ENCODE assay signal across 25 cellular contexts in the genomic region with DNA sequence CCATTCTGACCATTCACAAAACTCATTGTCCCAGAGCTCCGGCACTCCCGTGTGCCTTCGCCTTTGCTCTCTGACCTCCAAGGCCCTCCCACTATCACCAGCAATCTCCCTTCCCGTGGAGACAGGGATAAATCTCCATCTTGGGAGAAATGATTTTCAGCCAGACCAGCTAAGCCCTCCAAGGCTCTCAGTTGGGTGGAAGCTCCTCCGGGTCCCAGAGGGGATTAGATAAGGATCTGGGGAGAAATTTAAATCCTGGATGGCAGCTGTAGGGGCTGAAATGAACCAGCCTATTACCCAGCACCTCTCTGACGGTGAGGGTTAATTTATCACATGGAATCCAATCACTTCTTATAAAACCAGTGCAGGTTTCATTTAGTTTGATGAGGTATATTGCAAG.
"Had no signal": no experiment of that assay in that cellular context is flagged by ENCODE, and none has a peak within 500 bp of the region (broad histone marks: within the 10 kb centered on the region; RNA-seq: fewer than 3 reads in every experiment).

No MANE protein-coding gene starts in this region.

- H3K4me3 Mint-ChIP-seq: immature natural killer cell; memory B cell; mesothelial cell of epicardium; natural killer cell; neural crest cell; stimulated activated naive B cell treated with anti-CD40 and anti-IgM and Interleukin-4, amounts not matched to agents 10 μg/mL and 1 μg/mL and 100 μg/mL, for 72 hours; stimulated activated naive CD8-positive, alpha-beta T cell treated with anti-CD3 and anti-CD28 coated beads, Interleukin-15, amount 100 ng/mL, for 72 hours had no signal

- H3K27ac ChIP-seq: heart left ventricle, left ventricle myocardium inferior, lower lobe of right lung, ovary, right atrium auricular region, sigmoid colon, skin epidermis, testis, tibial nerve, upper lobe of right lung, vagina had no signal

- H3K9me3 Mint-ChIP-seq: immature natural killer cell; memory B cell; mesothelial cell of epicardium; natural killer cell; neural crest cell; stimulated activated naive B cell treated with anti-CD40 and anti-IgM and Interleukin-4, amounts not matched to agents 10 μg/mL and 1 μg/mL and 100 μg/mL, for 72 hours; stimulated activated naive CD8-positive, alpha-beta T cell treated with anti-CD3 and anti-CD28 coated beads, Interleukin-15, amount 100 ng/mL, for 72 hours had no signal

- H3K4me3 ChIP-seq: dorsolateral prefrontal cortex, heart left ventricle, left ventricle myocardium inferior, lower lobe of right lung, ovary, right atrium auricular region, sigmoid colon, skin epidermis, testis, tibial nerve, upper lobe of right lung, vagina had no signal

- H3K27ac Mint-ChIP-seq: immature natural killer cell; memory B cell; mesothelial cell of epicardium; natural killer cell; stimulated activated naive B cell treated with anti-CD40 and anti-IgM and Interleukin-4, amounts not matched to agents 10 μg/mL and 1 μg/mL and 100 μg/mL, for 72 hours; stimulated activated naive CD8-positive, alpha-beta T cell treated with anti-CD3 and anti-CD28 coated beads, Interleukin-15, amount 100 ng/mL, for 72 hours had no signal

- H3K36me3 Mint-ChIP-seq: immature natural killer cell; memory B cell; mesothelial cell of epicardium; natural killer cell; stimulated activated naive B cell treated with anti-CD40 and anti-IgM and Interleukin-4, amounts not matched to agents 10 μg/mL and 1 μg/mL and 100 μg/mL, for 72 hours had no signal

- DNase-seq: dorsolateral prefrontal cortex; effector CD8-positive, alpha-beta T cell; heart left ventricle; hypothalamus; immature natural killer cell; left ventricle myocardium inferior; lower lobe of right lung; natural killer cell; nucleus accumbens; ovary; sigmoid colon; stimulated activated CD4-positive, alpha-beta T cell treated with anti-CD3 and anti-CD28 coated beads, Interleukin-2, amount 100 ng/mL, for 24 hours; stimulated activated CD4-positive, alpha-beta T cell treated with anti-CD3 and anti-CD28 coated beads, Interleukin-4, amount 100 ng/mL, for 4 hours; stimulated activated naive B cell treated with anti-CD40 and anti-IgM and Interleukin-4, amounts not matched to agents 10 μg/mL and 1 μg/mL and 100 μg/mL, for 72 hours; stimulated activated naive CD8-positive, alpha-beta T cell treated with anti-CD3 and anti-CD28 coated beads, Interleukin-15, amount 100 ng/mL, for 72 hours; testis; upper lobe of right lung had no signal

- H3K9me3 ChIP-seq: heart left ventricle, left ventricle myocardium inferior, lower lobe of right lung, ovary, right atrium auricular region, sigmoid colon, testis, tibial nerve, upper lobe of right lung, vagina had no signal

- H3K36me3 ChIP-seq: heart left ventricle, left ventricle myocardium inferior, lower lobe of right lung, ovary, right atrium auricular region, sigmoid colon, tibial nerve, upper lobe of right lung, vagina had no signal

- H3K27me3 ChIP-seq: dorsolateral prefrontal cortex, heart left ventricle, ovary, right atrium auricular region, sigmoid colon, testis, tibial nerve, upper lobe of right lung, vagina had no signal

- H3K27me3 Mint-ChIP-seq: stimulated activated naive CD8-positive, alpha-beta T cell treated with anti-CD3 and anti-CD28 coated beads, Interleukin-15, amount 100 ng/mL, for 72 hours had no signal

- ATAC-seq: esophagus mucosa; heart left ventricle; lower lobe of right lung; natural killer cell; stimulated activated naive B cell treated with anti-CD40 and anti-IgM and Interleukin-4, amounts not matched to agents 10 μg/mL and 1 μg/mL and 100 μg/mL, for 72 hours; stimulated activated naive CD8-positive, alpha-beta T cell treated with anti-CD3 and anti-CD28 coated beads, Interleukin-15, amount 100 ng/mL, for 72 hours; upper lobe of right lung had no signal

- H3K4me1 ChIP-seq: heart left ventricle, left ventricle myocardium inferior, lower lobe of right lung, right atrium auricular region, sigmoid colon, testis, tibial nerve, upper lobe of right lung, vagina had no signal

- H3K4me1 Mint-ChIP-seq: immature natural killer cell; mesothelial cell of epicardium; natural killer cell; neural crest cell; stimulated activated naive B cell treated with anti-CD40 and anti-IgM and Interleukin-4, amounts not matched to agents 10 μg/mL and 1 μg/mL and 100 μg/mL, for 72 hours; stimulated activated naive CD8-positive, alpha-beta T cell treated with anti-CD3 and anti-CD28 coated beads, Interleukin-15, amount 100 ng/mL, for 72 hours had no signal
